In the genomic region with DNA sequence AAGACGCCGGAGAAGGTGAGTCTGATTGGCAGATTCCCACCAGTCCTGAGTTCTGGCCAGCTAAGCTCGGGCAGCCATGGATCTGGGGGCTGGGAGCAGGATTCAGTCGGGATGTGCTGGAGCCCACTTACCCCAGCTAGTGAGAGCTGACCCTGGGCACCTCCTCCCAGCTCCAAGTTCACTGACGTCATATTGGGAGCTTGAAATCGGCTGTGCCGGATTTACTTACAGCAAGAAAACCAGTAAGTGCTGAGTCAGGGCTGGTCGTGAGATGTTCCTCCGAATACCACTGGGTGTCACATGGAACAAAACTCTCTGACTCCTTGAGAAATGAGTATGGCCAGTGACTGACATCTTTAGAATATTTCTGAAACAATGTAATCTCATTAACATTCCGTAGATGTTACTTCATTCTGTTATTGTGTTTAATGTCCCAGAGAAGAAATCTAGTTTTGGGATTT, we compare ENCODE assay signal across 8 cellular contexts.
DNase-seq lines count a peak whose midpoint lies in the region; ATAC-seq and TF ChIP-seq lines count a peak whose summit lies in the region.

No MANE protein-coding gene starts in this region.

- CTCF ChIA-PET in activated CD8-positive, alpha-beta T cell treated with anti-CD3 and anti-CD28 coated beads for 36 hours (lab: Charles Lee), result no interaction called here
- CTCF ChIA-PET in activated CD8-positive, alpha-beta T cell treated with anti-CD3 and anti-CD28 coated beads, Interleukin-2, amount 10 ng/mL, durations not matched to agents 7 days and 5 days (lab: Charles Lee), result no interaction called here

- no peaks in the 10 kb centered on the region for H3K27me3 ChIP-seq in WERI-Rb-1 (ENCODE audit: insufficient read depth, low read depth, severe bottlenecking)
- no peaks in the 10 kb centered on the region for H3K27me3 ChIP-seq in subcutaneous abdominal adipose tissue (ENCODE audit: control insufficient read depth in 5 of 5, insufficient read depth in 4 of 5, low read length in 5 of 5)

- no peak overlapping the region for H3K4me3 Mint-ChIP-seq in activated CD8-positive, alpha-beta T cell treated with anti-CD3 and anti-CD28 coated beads for 36 hours
- H3K4me3 Mint-ChIP-seq in activated CD8-positive, alpha-beta T cell treated with anti-CD3 and anti-CD28 coated beads, Interleukin-2, amount 10 ng/mL, durations not matched to agents 7 days and 5 days, result no peak overlapping the region

- H3K27me3 Mint-ChIP-seq in activated CD8-positive, alpha-beta T cell treated with anti-CD3 and anti-CD28 coated beads for 36 hours, result peaks cover 13% of the 10 kb centered on the region
- H3K27me3 Mint-ChIP-seq in activated CD8-positive, alpha-beta T cell treated with anti-CD3 and anti-CD28 coated beads, Interleukin-2, amount 10 ng/mL, durations not matched to agents 7 days and 5 days (ENCODE audit: low read depth), result no peaks in the 10 kb centered on the region

- intact Hi-C loops in activated CD8-positive, alpha-beta T cell treated with anti-CD3 and anti-CD28 coated beads for 36 hours (cut with micrococcal nuclease), result no loop called here

- H3K36me3 ChIP-seq in WERI-Rb-1 (no peaks in the 10 kb centered on the region), subcutaneous abdominal adipose tissue (ENCODE audit: control insufficient read depth in 5 of 5, insufficient read depth in 5 of 5, low read length in 5 of 5) (no peaks in the 10 kb centered on the region)

- peak; percentile 7 for DNase-seq in activated CD8-positive, alpha-beta T cell treated with anti-CD3 and anti-CD28 coated beads for 36 hours
- no peak for DNase-seq in activated CD8-positive, alpha-beta T cell treated with anti-CD3 and anti-CD28 coated beads, Interleukin-2, amount 10 ng/mL, durations not matched to agents 7 days and 5 days
- DNase-seq in WERI-Rb-1, result peak; percentile 76
- DNase-seq in iPS DF 4.7 (ENCODE audit: extremely low read depth, low spot score), result peak; percentile 75
- DNase-seq in DMS79 (lab: John Stamatoyannopoulos, UW), result no peak
- DNase-seq in activated CD8-positive, alpha-beta memory T cell treated with anti-CD3 and anti-CD28 coated beads, Interleukin-2, amount 50 U/mL, for 4 hours, result no peak

- H3K4me3 ChIP-seq in WERI-Rb-1 (ENCODE audit: low read depth, low read length) (no peak overlapping the region), subcutaneous abdominal adipose tissue (ENCODE audit: low read depth in 1 of 5, low read length in 5 of 5) (peak overlapping the region in 4 of 5 donors; percentile 29 to 47 (median 40))

- no peak for TF ChIP-seq CTCF in activated CD8-positive, alpha-beta T cell treated with anti-CD3 and anti-CD28 coated beads for 36 hours (IDR thresholded peaks at IDR 0.05)
- peak; percentile 48 for TF ChIP-seq CTCF in WERI-Rb-1 (IDR thresholded peaks at IDR 0.05; ENCODE audit: low read depth, low read length)

- POLR2A ChIA-PET in activated CD8-positive, alpha-beta T cell treated with anti-CD3 and anti-CD28 coated beads for 36 hours (lab: Charles Lee), result no interaction called here
- POLR2A ChIA-PET in activated CD8-positive, alpha-beta T cell treated with anti-CD3 and anti-CD28 coated beads, Interleukin-2, amount 10 ng/mL, durations not matched to agents 7 days and 5 days (lab: Charles Lee), result interaction anchor here (0.6 kb wide), 1 partner anchor 11 kb away, joined by 4 read pairs; no protein-coding TSS in a partner anchor

- peak overlapping the region in 2 of 5 donors; percentile 34 to 74 for H3K9ac ChIP-seq in subcutaneous abdominal adipose tissue (ENCODE audit: low read length in 5 of 5)

- peaks cover 4% of the 10 kb centered on the region for H3K9me3 Mint-ChIP-seq in activated CD8-positive, alpha-beta T cell treated with anti-CD3 and anti-CD28 coated beads for 36 hours
- H3K9me3 Mint-ChIP-seq in activated CD8-positive, alpha-beta T cell treated with anti-CD3 and anti-CD28 coated beads, Interleukin-2, amount 10 ng/mL, durations not matched to agents 7 days and 5 days (ENCODE audit: insufficient read depth), result no peaks in the 10 kb centered on the region

- H3K9me3 ChIP-seq in WERI-Rb-1 (ENCODE audit: severe bottlenecking), result no peaks in the 10 kb centered on the region
- H3K9me3 ChIP-seq in subcutaneous abdominal adipose tissue (ENCODE audit: control insufficient read depth in 5 of 5, low read length in 5 of 5), result no peaks in the 10 kb centered on the region

- H3K27ac ChIP-seq in WERI-Rb-1, result peak overlapping the region; percentile 29
- no peak overlapping the region for H3K27ac ChIP-seq in subcutaneous abdominal adipose tissue (ENCODE audit: low read depth, low read length)

- H3K4me1 ChIP-seq in subcutaneous abdominal adipose tissue (ENCODE audit: control insufficient read depth in 5 of 5, insufficient read depth in 5 of 5, low read length in 5 of 5), result peaks cover 0 to 10% (median 8%) of the 10 kb centered on the region in 5 donors

- peaks cover 7% of the 10 kb centered on the region for H3K4me1 Mint-ChIP-seq in activated CD8-positive, alpha-beta T cell treated with anti-CD3 and anti-CD28 coated beads for 36 hours (ENCODE audit: low read depth)
- peaks cover 13% of the 10 kb centered on the region for H3K4me1 Mint-ChIP-seq in activated CD8-positive, alpha-beta T cell treated with anti-CD3 and anti-CD28 coated beads, Interleukin-2, amount 10 ng/mL, durations not matched to agents 7 days and 5 days (ENCODE audit: low read depth)

- ATAC-seq in activated CD8-positive, alpha-beta T cell treated with anti-CD3 and anti-CD28 coated beads for 36 hours, result no peak
- no peak for ATAC-seq in activated CD8-positive, alpha-beta T cell treated with anti-CD3 and anti-CD28 coated beads, Interleukin-2, amount 10 ng/mL, durations not matched to agents 7 days and 5 days
- no peak for ATAC-seq in HG03571 (IDR thresholded peaks at IDR 0.05; ENCODE audit: unreplicated experiment)

- H3K27ac Mint-ChIP-seq in activated CD8-positive, alpha-beta T cell treated with anti-CD3 and anti-CD28 coated beads for 36 hours, result no peak overlapping the region
- no peak overlapping the region for H3K27ac Mint-ChIP-seq in activated CD8-positive, alpha-beta T cell treated with anti-CD3 and anti-CD28 coated beads, Interleukin-2, amount 10 ng/mL, durations not matched to agents 7 days and 5 days

- no peaks in the 10 kb centered on the region for H3K36me3 Mint-ChIP-seq in activated CD8-positive, alpha-beta T cell treated with anti-CD3 and anti-CD28 coated beads for 36 hours (ENCODE audit: low read depth)
- no peaks in the 10 kb centered on the region for H3K36me3 Mint-ChIP-seq in activated CD8-positive, alpha-beta T cell treated with anti-CD3 and anti-CD28 coated beads, Interleukin-2, amount 10 ng/mL, durations not matched to agents 7 days and 5 days (ENCODE audit: low read depth)

Comparison
In these comparisons a context has a peak if more than half of its experiments do, and no peak if none do; other contexts are left out.
1. DNase-seq: peak in activated CD8-positive, alpha-beta T cell treated with anti-CD3 and anti-CD28 coated beads for 36 hours (single experiment), WERI-Rb-1 (single experiment) and iPS DF 4.7 (single experiment); none in activated CD8-positive, alpha-beta T cell treated with anti-CD3 and anti-CD28 coated beads, Interleukin-2, amount 10 ng/mL, durations not matched to agents 7 days and 5 days (single experiment), DMS79 (single experiment) and activated CD8-positive, alpha-beta memory T cell treated with anti-CD3 and anti-CD28 coated beads, Interleukin-2, amount 50 U/mL, for 4 hours (single experiment).